In the genomic region with DNA sequence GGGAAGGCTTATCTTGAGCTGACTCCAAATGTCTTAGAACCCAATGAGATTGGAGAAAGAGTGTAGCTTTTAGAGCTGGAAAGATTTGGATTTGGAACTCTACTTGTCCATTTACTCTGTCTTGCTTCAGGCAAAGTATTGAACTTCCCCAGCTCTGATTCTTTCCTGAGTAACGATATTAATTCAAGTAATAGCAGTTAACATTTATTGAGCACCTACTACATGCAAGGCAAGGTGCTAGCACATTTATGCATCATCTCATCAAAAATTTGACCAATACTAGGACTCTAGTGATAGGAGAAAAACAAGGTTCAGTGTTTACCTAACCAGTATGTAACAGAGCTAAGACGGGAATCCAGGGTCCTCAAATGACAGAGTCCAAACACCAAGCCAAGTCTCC, we compare ENCODE assay signal across 10 cellular contexts. TPM values are rescaled to one million over a fixed set of nuclear protein-coding genes. Genes with fewer than 3 reads are reported as not detected.
"Had no signal": no experiment of that assay in that cellular context is flagged by ENCODE, and none has a peak within 500 bp of the region (broad histone marks: within the 10 kb centered on the region; RNA-seq: fewer than 3 reads in every experiment).

No MANE protein-coding gene starts in this region.

- H3K4me2 ChIP-seq: KMS-11 had no signal

- H3K27ac ChIP-seq: HL-60, KMS-11 had no signal

- H3K4me3 Mint-ChIP-seq: IgD-negative memory B cell had no signal

- DNase-seq: IMR-90, Karpas-422, KBM-7, KG1 had no signal

- H3K27ac Mint-ChIP-seq: IgD-negative memory B cell had no signal

- H3K9ac ChIP-seq: KMS-11 had no signal

- FAIRE-seq: HepG2, HTR-8/SVneo had no signal

- ATAC-seq: HepG2 had no signal

- H3K9me3 Mint-ChIP-seq: IgD-negative memory B cell had no signal

- H3K36me3 Mint-ChIP-seq: IgD-negative memory B cell had no signal

RNA-seq across cellular contexts. Expression of gene LRRN2, which starts 2.5 kb away (rescaled TPM):
- total RNA-seq: HepG2, HT-29, IMR-90 had no signal
- polyA plus RNA-seq: HepG2, IgD-negative memory B cell, IMR-90 had no signal
